7 cellular contexts compared by ENCODE assay signal in genomic region chr5:151085517-151086031, GRCh38. TPM values are rescaled to one million over a fixed set of nuclear protein-coding genes. Genes with fewer than 3 reads are reported as not detected.
A peak's percentile ranks its signal among the peaks of the same experiment; 100 is the strongest.
DNase-seq lines count a peak whose midpoint lies in the region; ATAC-seq and TF ChIP-seq lines count a peak whose summit lies in the region.

No MANE protein-coding gene starts in this region.

- intact Hi-C loops in activated CD8-positive, alpha-beta T cell treated with anti-CD3 and anti-CD28 coated beads for 36 hours (cut with micrococcal nuclease), result no loop called here
- intact Hi-C loops in left ventricle myocardium superior (cut with micrococcal nuclease) (no loop called here), dorsolateral prefrontal cortex (cut with DNase I) (loop anchor here in 1 of 2 donors (10.0 kb wide), 1 partner anchor 591 kb away; no protein-coding TSS in a partner anchor)

- TF ChIP-seq CTCF in activated CD8-positive, alpha-beta T cell treated with anti-CD3 and anti-CD28 coated beads for 36 hours (IDR thresholded peaks at IDR 0.05), result no peak
- TF ChIP-seq CTCF in dorsolateral prefrontal cortex (IDR thresholded peaks at IDR 0.05 in 54 of 56, conservative IDR thresholded peaks at IDR 0.05 in 2 of 56; ENCODE audit: low read depth in 1 of 56, partially characterized antibody in 56 of 56), result no peak

- CTCF ChIA-PET in activated CD8-positive, alpha-beta T cell treated with anti-CD3 and anti-CD28 coated beads for 36 hours (lab: Charles Lee), result interaction anchor here (1.0 to 2.8 kb wide), 6 partner anchors 8 to 153 kb away, joined by 4 to 20 read pairs (median 8); no protein-coding TSS in a partner anchor

- H3K27me3 Mint-ChIP-seq in activated CD8-positive, alpha-beta T cell treated with anti-CD3 and anti-CD28 coated beads for 36 hours, result peaks cover under 1% of the 10 kb centered on the region
- H3K27me3 Mint-ChIP-seq in stimulated activated naive CD8-positive, alpha-beta T cell treated with anti-CD3 and anti-CD28 coated beads, Interleukin-15, Interleukin-2, amounts not matched to agents 100 ng/mL and 50 ng/mL, for 24 hours, result peaks cover 4% of the 10 kb centered on the region

- peaks cover 2% of the 10 kb centered on the region for H3K36me3 Mint-ChIP-seq in activated CD8-positive, alpha-beta T cell treated with anti-CD3 and anti-CD28 coated beads for 36 hours (ENCODE audit: low read depth)
- peaks cover 5% of the 10 kb centered on the region for H3K36me3 Mint-ChIP-seq in stimulated activated naive CD8-positive, alpha-beta T cell treated with anti-CD3 and anti-CD28 coated beads, Interleukin-15, Interleukin-2, amounts not matched to agents 100 ng/mL and 50 ng/mL, for 24 hours (ENCODE audit: low read depth)

- H3K27ac Mint-ChIP-seq in activated CD8-positive, alpha-beta T cell treated with anti-CD3 and anti-CD28 coated beads for 36 hours, result peak overlapping the region; percentile 79
- peak overlapping the region; percentile 77 for H3K27ac Mint-ChIP-seq in stimulated activated naive CD8-positive, alpha-beta T cell treated with anti-CD3 and anti-CD28 coated beads, Interleukin-15, Interleukin-2, amounts not matched to agents 100 ng/mL and 50 ng/mL, for 24 hours

- peak overlapping the region in 7 of 59 donors; percentile 6 to 59 (median 26) for H3K27ac ChIP-seq in dorsolateral prefrontal cortex

- peak; percentile 56 for DNase-seq in activated CD8-positive, alpha-beta T cell treated with anti-CD3 and anti-CD28 coated beads for 36 hours
- peak; percentile 66 for DNase-seq in left ventricle myocardium superior
- no peak for DNase-seq in dorsolateral prefrontal cortex
- no peak for DNase-seq in amniotic stem cell (lab: John Stamatoyannopoulos, UW)

- peak; percentile 14 for ATAC-seq in HG02759 (IDR thresholded peaks at IDR 0.05; ENCODE audit: unreplicated experiment)
- ATAC-seq in activated CD8-positive, alpha-beta T cell treated with anti-CD3 and anti-CD28 coated beads for 36 hours, result no peak
- ATAC-seq in left ventricle myocardium superior, result peak; percentile 35
- no peak for ATAC-seq in HG03565 (IDR thresholded peaks at IDR 0.05; ENCODE audit: unreplicated experiment)

- no peaks in the 10 kb centered on the region for H3K9me3 Mint-ChIP-seq in activated CD8-positive, alpha-beta T cell treated with anti-CD3 and anti-CD28 coated beads for 36 hours
- H3K9me3 Mint-ChIP-seq in stimulated activated naive CD8-positive, alpha-beta T cell treated with anti-CD3 and anti-CD28 coated beads, Interleukin-15, Interleukin-2, amounts not matched to agents 100 ng/mL and 50 ng/mL, for 24 hours, result no peaks in the 10 kb centered on the region

- peak overlapping the region; percentile 79 for H3K4me3 Mint-ChIP-seq in activated CD8-positive, alpha-beta T cell treated with anti-CD3 and anti-CD28 coated beads for 36 hours
- H3K4me3 Mint-ChIP-seq in stimulated activated naive CD8-positive, alpha-beta T cell treated with anti-CD3 and anti-CD28 coated beads, Interleukin-15, Interleukin-2, amounts not matched to agents 100 ng/mL and 50 ng/mL, for 24 hours, result peak overlapping the region; percentile 76

- no peaks in the 10 kb centered on the region for H3K27me3 ChIP-seq in dorsolateral prefrontal cortex

- POLR2A ChIA-PET in activated CD8-positive, alpha-beta T cell treated with anti-CD3 and anti-CD28 coated beads for 36 hours (lab: Charles Lee), result interaction anchor here (0.6 to 7.4 kb wide), 6 partner anchors 12 to 687 kb away, joined by 3 to 65 read pairs (median 3); no protein-coding TSS in a partner anchor

- no peak overlapping the region for H3K4me3 ChIP-seq in dorsolateral prefrontal cortex

- H3K4me1 Mint-ChIP-seq in activated CD8-positive, alpha-beta T cell treated with anti-CD3 and anti-CD28 coated beads for 36 hours (ENCODE audit: low read depth), result peaks cover 62% of the 10 kb centered on the region
- peaks cover 67% of the 10 kb centered on the region for H3K4me1 Mint-ChIP-seq in stimulated activated naive CD8-positive, alpha-beta T cell treated with anti-CD3 and anti-CD28 coated beads, Interleukin-15, Interleukin-2, amounts not matched to agents 100 ng/mL and 50 ng/mL, for 24 hours (ENCODE audit: low read depth)

RNA-seq across cellular contexts. Expression of gene TNIP1, which starts 4.7 kb away (rescaled TPM):
- 100 to 1,000 TPM; 222 TPM for total RNA-seq in activated CD8-positive, alpha-beta T cell treated with anti-CD3 and anti-CD28 coated beads for 36 hours
- total RNA-seq in left ventricle myocardium superior, result 137 TPM
- 10 to 100 TPM; 39.3 to 76.8 (median 57.4) TPM for total RNA-seq in dorsolateral prefrontal cortex

Comparison
In these comparisons a context has a peak if more than half of its experiments do, and no peak if none do; other contexts are left out.
1. ATAC-seq: peak in HG02759 (single experiment) and left ventricle myocardium superior (single experiment); none in activated CD8-positive, alpha-beta T cell treated with anti-CD3 and anti-CD28 coated beads for 36 hours (single experiment) and HG03565 (single experiment).
2. DNase-seq: peak in activated CD8-positive, alpha-beta T cell treated with anti-CD3 and anti-CD28 coated beads for 36 hours (single experiment) and left ventricle myocardium superior (single experiment); none in dorsolateral prefrontal cortex (0 of 10) and amniotic stem cell (single experiment).